In the genomic region with DNA sequence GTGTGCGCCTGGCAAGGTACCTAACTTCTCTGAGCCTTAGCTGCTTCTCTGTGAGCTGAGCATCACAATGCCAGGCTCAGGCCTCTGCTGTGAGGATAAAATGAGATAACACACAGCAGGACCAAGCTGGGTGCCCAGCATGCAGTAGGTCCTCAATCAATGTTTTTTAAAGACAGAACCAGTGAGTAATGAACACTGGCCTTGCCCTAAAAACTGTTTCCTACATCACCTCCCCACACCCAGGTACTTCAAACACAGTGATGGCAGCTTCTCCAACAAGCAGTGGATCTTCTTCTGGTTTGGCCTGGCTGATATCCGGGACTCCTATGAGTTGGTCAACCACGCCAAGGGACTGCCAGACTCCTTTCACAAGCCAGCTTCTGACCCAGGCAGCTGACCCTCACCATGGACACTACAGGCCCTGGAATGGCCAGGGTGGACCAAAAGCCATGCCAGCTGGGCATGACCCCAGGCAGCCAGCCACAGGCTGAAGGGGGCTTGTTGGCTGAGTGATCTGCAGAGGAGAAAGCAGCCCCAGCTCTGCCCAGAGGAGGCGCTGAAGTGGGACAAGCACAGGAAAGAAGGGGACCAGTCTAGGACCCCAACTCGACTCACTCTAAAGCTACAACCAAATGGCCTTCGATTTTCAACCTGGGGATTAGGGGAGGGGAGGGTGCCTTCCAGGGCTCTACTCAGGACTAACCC, we compare ENCODE assay signal across 10 cellular contexts. TPM values are rescaled to one million over a fixed set of nuclear protein-coding genes. Genes with fewer than 3 reads are reported as not detected.
DNase-seq lines count a peak whose midpoint lies in the region; ATAC-seq and TF ChIP-seq lines count a peak whose summit lies in the region.
"Had no signal": no experiment of that assay in that cellular context is flagged by ENCODE, and none has a peak within 500 bp of the region (broad histone marks: within the 10 kb centered on the region; RNA-seq: fewer than 3 reads in every experiment).

No MANE protein-coding gene starts in this region.

- H3K27me3 Mint-ChIP-seq in activated naive CD8-positive, alpha-beta T cell treated with anti-CD3 and anti-CD28 coated beads for 36 hours = peaks cover 30% of the 10 kb centered on the region
- H3K27me3 Mint-ChIP-seq in memory B cell = peaks cover 4% of the 10 kb centered on the region

- no peaks in the 10 kb centered on the region for H3K9me3 Mint-ChIP-seq in activated naive CD8-positive, alpha-beta T cell treated with anti-CD3 and anti-CD28 coated beads for 36 hours
- no peaks in the 10 kb centered on the region for H3K9me3 Mint-ChIP-seq in memory B cell

- peaks cover 14% of the 10 kb centered on the region; the same call in 1 of the 2 replicates for H3K36me3 ChIP-seq in HAP-1 (replicated peaks)
- peaks cover 17% of the 10 kb centered on the region for H3K36me3 ChIP-seq in MG63

- no peak overlapping the region for H3K27ac Mint-ChIP-seq in activated naive CD8-positive, alpha-beta T cell treated with anti-CD3 and anti-CD28 coated beads for 36 hours
- no peak overlapping the region for H3K27ac Mint-ChIP-seq in memory B cell

- H3K9me3 ChIP-seq in HAP-1 (no peaks in the 10 kb centered on the region), MG63 (no peaks in the 10 kb centered on the region)

- no peak for TF ChIP-seq CTCF in AG10803 (conservative IDR thresholded peaks at IDR 0.05; ENCODE audit: low read length)

- peak overlapping the region; percentile 82 for H3K4me3 Mint-ChIP-seq in activated naive CD8-positive, alpha-beta T cell treated with anti-CD3 and anti-CD28 coated beads for 36 hours
- peak overlapping the region; percentile 80 for H3K4me3 Mint-ChIP-seq in memory B cell

- H3K27me3 ChIP-seq in HAP-1 (ENCODE audit: low read depth) (no peaks in the 10 kb centered on the region), MG63 (no peaks in the 10 kb centered on the region)

- H3K4me3 ChIP-seq in AG10803 (ENCODE audit: low read length) (peak overlapping the region; percentile 74), HAP-1 (peak overlapping the region; percentile 66), MG63 (no peak overlapping the region; the same call in 1 of the 2 replicates)

- peaks cover 7% of the 10 kb centered on the region; the same call in 1 of the 2 replicates for H3K4me1 ChIP-seq in HAP-1

- in situ Hi-C loops in HAP-1 (cut with MboI; ENCODE audit: low sequenced_read_pairs) = no loop called here

- DNase-seq in AG10803 (ENCODE audit: low read depth) (no peak), HAP-1 (ENCODE audit: low spot score in 2 of 2) (no peak), memory B cell (ENCODE audit: low spot score in 2 of 2) (no peak), HUDEP-2 (lab: John Stamatoyannopoulos, UW; ENCODE audit: unreplicated experiment in 76 of 76) (no peak), hepatic stellate cell (ENCODE audit: low spot score) (no peak), MG63 (no peak), NCI-H1436 treated with DMSO at 0.1 percent for 48 hours (lab: John Stamatoyannopoulos, UW) (no peak)
- DNase-seq in activated naive CD8-positive, alpha-beta T cell treated with anti-CD3 and anti-CD28 coated beads for 36 hours = no peak
- DNase-seq: activated CD4-positive, alpha-beta T cell treated with anti-CD3 and anti-CD28 coated beads, Interleukin-2, amount 50 U/mL, for 48 hours; DMS79 had no signal

- ATAC-seq in memory B cell (ENCODE audit: low read depth) = no peak

- H3K36me3 Mint-ChIP-seq in activated naive CD8-positive, alpha-beta T cell treated with anti-CD3 and anti-CD28 coated beads for 36 hours = peaks cover 16% of the 10 kb centered on the region
- H3K36me3 Mint-ChIP-seq in memory B cell = peaks cover 9% of the 10 kb centered on the region

- H3K4me1 Mint-ChIP-seq in activated naive CD8-positive, alpha-beta T cell treated with anti-CD3 and anti-CD28 coated beads for 36 hours = peaks cover 27% of the 10 kb centered on the region
- peaks cover 19% of the 10 kb centered on the region for H3K4me1 Mint-ChIP-seq in memory B cell

RNA-seq across cellular contexts. Expression of a gene that starts 3.9 kb away (rescaled TPM):
- total RNA-seq in activated naive CD8-positive, alpha-beta T cell treated with anti-CD3 and anti-CD28 coated beads for 36 hours = 1 to 10 TPM in 1 of 2 experiments, under 1 TPM in 1; 0.82 to 1.1 TPM
- total RNA-seq in MG63 (2014; rRNA removed; shearing (Covaris generic); ENCODE audit: low replicate concordance) = 1.4 TPM in 1 of 2 replicates, not detected in the other

RNA-seq across cellular contexts. Expression of a gene that starts 6.4 kb away (rescaled TPM):
- 10 to 100 TPM; 22.7 to 26.9 TPM for total RNA-seq in activated naive CD8-positive, alpha-beta T cell treated with anti-CD3 and anti-CD28 coated beads for 36 hours
- total RNA-seq in MG63 (2014; rRNA removed; shearing (Covaris generic); ENCODE audit: low replicate concordance) = 33.2 and 56.8 TPM in 2 replicates

RNA-seq across cellular contexts. Expression of a gene that starts 54.6 kb away (rescaled TPM):
- not detected for total RNA-seq in activated naive CD8-positive, alpha-beta T cell treated with anti-CD3 and anti-CD28 coated beads for 36 hours
- total RNA-seq in MG63 (2014; rRNA removed; shearing (Covaris generic); ENCODE audit: low replicate concordance) = not detected in 2 replicates

RNA-seq across cellular contexts. Expression of a gene that starts 58.1 kb away (rescaled TPM):
- 100 to 1,000 TPM; 103 to 110 TPM for total RNA-seq in activated naive CD8-positive, alpha-beta T cell treated with anti-CD3 and anti-CD28 coated beads for 36 hours
- 107 and 128 TPM in 2 replicates for total RNA-seq in MG63 (2014; rRNA removed; shearing (Covaris generic); ENCODE audit: low replicate concordance)
